21 cellular contexts compared by ENCODE assay signal in the genomic region with DNA sequence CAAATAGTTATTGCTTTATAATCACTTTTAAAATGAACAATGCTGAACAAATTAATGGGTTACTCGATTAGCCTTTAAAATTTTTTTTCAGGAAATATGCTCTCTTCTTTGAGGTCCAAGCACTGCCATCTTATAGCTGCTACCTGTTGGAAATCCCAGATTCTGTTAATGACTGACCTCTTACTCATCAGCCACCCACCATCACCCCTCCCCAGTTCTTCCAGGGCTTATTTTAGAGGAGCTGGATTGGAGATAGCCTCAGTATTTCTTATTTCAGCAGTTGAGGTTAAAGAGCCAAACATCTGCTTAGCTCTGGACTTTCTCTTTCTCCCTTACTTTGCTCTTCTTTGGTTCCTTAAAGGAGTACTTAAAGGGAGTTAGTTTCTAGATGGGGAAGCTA.
"Had no signal": no experiment of that assay in that cellular context is flagged by ENCODE, and none has a peak within 500 bp of the region (broad histone marks: within the 10 kb centered on the region; RNA-seq: fewer than 3 reads in every experiment).

No MANE protein-coding gene starts in this region.

- H3K27ac ChIP-seq: dorsolateral prefrontal cortex, heart right ventricle, left ventricle myocardium inferior, lower lobe of right lung, parathyroid adenoma, psoas muscle, skin epidermis, stomach, thoracic aorta, transverse colon had no signal

- H3K36me3 ChIP-seq: heart right ventricle, left ventricle myocardium inferior, lower lobe of right lung, stomach, thoracic aorta, transverse colon had no signal

- H3K9ac ChIP-seq: parathyroid adenoma had no signal

- H3K4me3 ChIP-seq: dorsolateral prefrontal cortex, heart right ventricle, left ventricle myocardium inferior, lower lobe of right lung, psoas muscle, skin epidermis, stomach, thoracic aorta, transverse colon had no signal

- H3K9me3 ChIP-seq: heart right ventricle, left ventricle myocardium inferior, lower lobe of right lung, psoas muscle, stomach, thoracic aorta, transverse colon had no signal

- H3K4me3 Mint-ChIP-seq: naive thymus-derived CD4-positive, alpha-beta T cell; nephron progenitor cell had no signal

- H2AFZ ChIP-seq: parathyroid adenoma had no signal

- H3K27me3 Mint-ChIP-seq: naive thymus-derived CD4-positive, alpha-beta T cell had no signal

- ATAC-seq: heart right ventricle; left cardiac atrium; lower lobe of right lung; naive thymus-derived CD4-positive, alpha-beta T cell; psoas muscle; sciatic nerve had no signal

- H3K27ac Mint-ChIP-seq: naive thymus-derived CD4-positive, alpha-beta T cell had no signal

- H3K9me3 Mint-ChIP-seq: nephron progenitor cell had no signal

- H3K4me1 ChIP-seq: heart right ventricle, left ventricle myocardium inferior, lower lobe of right lung, stomach, transverse colon had no signal

- DNase-seq: cortex of kidney; dorsolateral prefrontal cortex; effector CD8-positive, alpha-beta T cell; foreskin melanocyte; heart right ventricle; hypothalamus; left cardiac atrium; left ventricle myocardium inferior; lower lobe of right lung; naive thymus-derived CD4-positive, alpha-beta T cell; nephron progenitor cell; psoas muscle; stimulated activated CD4-positive, alpha-beta T cell treated with anti-CD3 and anti-CD28 coated beads, Interleukin-2, amount 100 ng/mL, for 24 hours; stimulated activated naive CD4-positive, alpha-beta T cell; stomach; substantia nigra; transverse colon had no signal

- H3K27me3 ChIP-seq: dorsolateral prefrontal cortex, heart right ventricle, stomach, transverse colon had no signal

- H3K79me2 ChIP-seq: parathyroid adenoma had no signal
